In genomic region chr12:103560604-103561101, GRCh38 we compare ENCODE assay signal across 13 cellular contexts. TPM values are rescaled to one million over a fixed set of nuclear protein-coding genes. Genes with fewer than 3 reads are reported as not detected.
A peak's percentile ranks its signal among the peaks of the same experiment; 100 is the strongest.
DNase-seq lines count a peak whose midpoint lies in the region; ATAC-seq and TF ChIP-seq lines count a peak whose summit lies in the region.
"Had no signal": no experiment of that assay in that cellular context is flagged by ENCODE, and none has a peak within 500 bp of the region (broad histone marks: within the 10 kb centered on the region; RNA-seq: fewer than 3 reads in every experiment).

No MANE protein-coding gene starts in this region.

- no peak overlapping the region for H2AFZ ChIP-seq in neuronal stem cell (ENCODE audit: low read length)

- no peaks in the 10 kb centered on the region for H3K4me1 ChIP-seq in neuronal stem cell (ENCODE audit: control insufficient read depth in 2 of 2, insufficient read depth in 1 of 2, low read depth in 1 of 2, low read length in 2 of 2)
- H3K4me1 ChIP-seq: upper lobe of left lung had no signal

- peaks cover 2% of the 10 kb centered on the region for H3K9me3 Mint-ChIP-seq in Calu3 (ENCODE audit: low read depth, unreplicated experiment)

- WGBS in neuronal stem cell (ENCODE audit: extremely low coverage in 2 of 2, insufficient read length in 2 of 2, insufficient replicate concordance in 1 of 2), 2 donors = no CpG with 5 or more reads among the region's 2 CpGs

- H3K27me3 Mint-ChIP-seq in Calu3 (ENCODE audit: unreplicated experiment) = peaks cover 23% of the 10 kb centered on the region

- no peak for TF ChIP-seq CTCF in Calu3 (IDR thresholded peaks at IDR 0.05; ENCODE audit: unreplicated experiment)
- TF ChIP-seq CTCF in NB4 (IDR thresholded peaks at IDR 0.05; ENCODE audit: low read depth, low read length) = no peak

- H3K27ac ChIP-seq in neuronal stem cell (replicated peaks; ENCODE audit: low read length) = no peak overlapping the region
- H3K27ac ChIP-seq: cardiac muscle cell, upper lobe of left lung had no signal

- CTCF ChIA-PET in Calu3 (lab: Charles Lee) = interaction anchor here (1.1 kb wide), 1 partner anchor 15 kb away, joined by 3 read pairs; no protein-coding TSS in a partner anchor

- no peak for TF ChIP-seq POLR2A in NB4 (IDR thresholded peaks at IDR 0.05; ENCODE audit: extremely low read depth, insufficient read length)

- peak; percentile 55 for DNase-seq in Calu3
- DNase-seq in NB4 (ENCODE audit: low read depth) = peak; percentile 9
- peak; percentile 72 for DNase-seq in dedifferentiated amniotic fluid mesenchymal stem cell (ENCODE audit: extremely low spot score)
- peak; percentile 93 for DNase-seq in myocyte (ENCODE audit: low read depth)
- no peak for DNase-seq in neuronal stem cell (ENCODE audit: low spot score)
- DNase-seq in NOMO-1 (lab: John Stamatoyannopoulos, UW; ENCODE audit: unreplicated experiment in 2 of 2) = no peak
- DNase-seq: activated CD4-positive, alpha-beta T cell treated with anti-CD3 and anti-CD28 coated beads, Interleukin-2, amount 50 U/mL, for 4 hours; OCI-M1; upper lobe of left lung had no signal

- no peaks in the 10 kb centered on the region for H3K36me3 Mint-ChIP-seq in Calu3 (ENCODE audit: insufficient read depth, unreplicated experiment)

- no peak overlapping the region for H3K18ac ChIP-seq in neuronal stem cell (ENCODE audit: low read length)

- H3K4me3 ChIP-seq in NB4 (ENCODE audit: low read depth, low read length) (no peak overlapping the region), neuronal stem cell (ENCODE audit: low read length in 2 of 2) (no peak overlapping the region)
- H3K4me3 ChIP-seq: cardiac muscle cell, upper lobe of left lung had no signal

- H2BK12ac ChIP-seq in neuronal stem cell (ENCODE audit: low read length) = no peak overlapping the region

- H2BK5ac ChIP-seq in neuronal stem cell (ENCODE audit: low read length) = no peak overlapping the region

- no peak overlapping the region for H3K4ac ChIP-seq in neuronal stem cell (ENCODE audit: low read length)

- H3K4me2 ChIP-seq in neuronal stem cell (ENCODE audit: insufficient read depth, low read length, poor library complexity, severe bottlenecking) = no peak overlapping the region

- BruUV-seq in Calu3 (replicated peaks; lab: Mats Ljungman, UMichigan) = no TSS peak

- no peak overlapping the region for H4K8ac ChIP-seq in neuronal stem cell (ENCODE audit: low read depth, low read length)

- H3K27ac Mint-ChIP-seq in Calu3 (ENCODE audit: unreplicated experiment) = no peak overlapping the region

- H4K91ac ChIP-seq in neuronal stem cell (ENCODE audit: low read depth, low read length, poor library complexity) = no peak overlapping the region

- peaks cover 15% of the 10 kb centered on the region for H3K4me1 Mint-ChIP-seq in Calu3 (ENCODE audit: low read depth, unreplicated experiment)

- H2BK120ac ChIP-seq in neuronal stem cell (ENCODE audit: low read depth, low read length) = no peak overlapping the region

- H3K36me3 ChIP-seq in neuronal stem cell (replicated peaks in 1 of 2; ENCODE audit: control insufficient read depth in 2 of 2, insufficient read depth in 2 of 2, low read length in 2 of 2) = no peaks in the 10 kb centered on the region
- H3K36me3 ChIP-seq: cardiac muscle cell, upper lobe of left lung had no signal

- H3K23ac ChIP-seq in neuronal stem cell (ENCODE audit: low read depth, low read length, poor library complexity) = no peak overlapping the region

- H2AK5ac ChIP-seq in neuronal stem cell (ENCODE audit: low read depth, low read length) = no peak overlapping the region

- no peak overlapping the region for H3K9ac ChIP-seq in neuronal stem cell (ENCODE audit: low read depth, low read length, poor library complexity)

- peaks cover 0 to 13% of the 10 kb centered on the region in 2 donors for H3K9me3 ChIP-seq in neuronal stem cell (replicated peaks in 1 of 2; ENCODE audit: control insufficient read depth in 2 of 2, insufficient read depth in 1 of 2, low read depth in 1 of 2, low read length in 2 of 2)

- H2BK15ac ChIP-seq in neuronal stem cell (ENCODE audit: low read length) = no peak overlapping the region

- H3K27me3 ChIP-seq in neuronal stem cell (ENCODE audit: control insufficient read depth in 3 of 3, insufficient read depth in 3 of 3, low read depth in 1 of 3, low read length in 3 of 3) = no peaks in the 10 kb centered on the region
- H3K27me3 ChIP-seq: cardiac muscle cell, upper lobe of left lung had no signal

- ATAC-seq in GM18519 (IDR thresholded peaks at IDR 0.05; ENCODE audit: low FRiP score, unreplicated experiment) (no peak), GM19395 (IDR thresholded peaks at IDR 0.05; ENCODE audit: unreplicated experiment) (no peak)

- no peaks in the 10 kb centered on the region for H3K79me1 ChIP-seq in neuronal stem cell (ENCODE audit: low read depth, low read length)

- no peak overlapping the region for H3K4me3 Mint-ChIP-seq in Calu3 (ENCODE audit: low read depth, unreplicated experiment)

- no peak overlapping the region for H3K14ac ChIP-seq in neuronal stem cell (ENCODE audit: low read length)

- intact Hi-C loops in Calu3 (cut with micrococcal nuclease; ENCODE audit: unreplicated experiment) = no loop called here

RNA-seq across cellular contexts. Expression of gene STAB2, which starts 26.4 kb away (rescaled TPM):
- total RNA-seq in Calu3 (2022) (not detected in 2 replicates), myocyte (0.57 and 1.4 TPM in 2 replicates)
- 1.2 TPM for polyA plus RNA-seq in myocyte (2012)
- not detected for polyA plus RNA-seq in neuronal stem cell (2013, experiment 1 of 2)
- not detected for polyA plus RNA-seq in neuronal stem cell (2013, experiment 2 of 2)
- polyA plus RNA-seq: cardiac muscle cell, neural cell had no signal

Comparison
In these comparisons a context has a peak if more than half of its experiments do, and no peak if none do; other contexts are left out.
1. DNase-seq: peak in Calu3 (single experiment), NB4 (single experiment), dedifferentiated amniotic fluid mesenchymal stem cell (single experiment) and myocyte (single experiment); none in neuronal stem cell (single experiment) and NOMO-1 (0 of 2).